ENCODE assay signal across 24 cellular contexts in the genomic region with DNA sequence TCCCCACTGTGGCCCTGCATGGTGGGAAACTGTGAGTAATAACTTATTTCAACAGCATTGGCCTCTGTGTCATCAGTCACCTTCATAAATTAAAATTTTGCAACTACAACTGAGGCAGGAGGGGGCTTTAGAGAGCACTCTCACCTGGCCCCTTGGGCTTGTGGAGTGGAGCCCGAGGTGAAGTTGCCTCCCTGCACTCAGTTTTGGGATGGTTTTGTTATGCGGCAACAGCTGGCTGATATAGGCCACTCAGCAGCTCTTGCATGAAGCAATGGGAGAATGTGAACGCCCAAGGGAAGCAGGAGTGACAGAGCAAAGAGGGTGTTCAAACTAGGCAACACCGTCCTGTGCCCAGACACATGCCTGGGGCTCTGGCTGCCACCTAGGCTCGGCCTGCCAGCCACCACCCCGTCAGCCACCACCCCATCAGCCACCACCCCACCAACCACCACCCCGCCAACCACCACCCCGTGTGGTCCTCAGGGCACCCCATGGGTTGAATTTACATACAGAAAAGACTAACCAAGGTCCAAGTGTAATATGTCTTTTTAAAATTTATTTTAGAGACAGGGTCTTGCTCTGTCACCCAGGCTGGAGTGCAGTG. TPM values are rescaled to one million over a fixed set of nuclear protein-coding genes. Genes with fewer than 3 reads are reported as not detected.
"Had no signal": no experiment of that assay in that cellular context is flagged by ENCODE, and none has a peak within 500 bp of the region (broad histone marks: within the 10 kb centered on the region; RNA-seq: fewer than 3 reads in every experiment).

No MANE protein-coding gene starts in this region.

- ATAC-seq: gastroesophageal sphincter; heart right ventricle; naive thymus-derived CD4-positive, alpha-beta T cell had no signal

- H3K27ac ChIP-seq: esophagus muscularis mucosa, gastroesophageal sphincter, heart right ventricle, suprapubic skin, transverse colon had no signal

- H3K36me3 ChIP-seq: heart right ventricle, transverse colon, uterus had no signal

- H3K36me3 Mint-ChIP-seq: activated naive CD8-positive, alpha-beta T cell treated with anti-CD3 and anti-CD28 coated beads for 36 hours; naive thymus-derived CD4-positive, alpha-beta T cell had no signal

- DNase-seq: activated CD4-positive, alpha-beta T cell treated with anti-CD3 and anti-CD28 coated beads, Interleukin-2, amount 50 U/mL, for 1 hour; activated CD4-positive, CD25-positive, alpha-beta regulatory T cell; activated gamma-delta T cell treated with Interleukin-2 at 50 U/mL for 16 hours; activated naive CD8-positive, alpha-beta T cell treated with anti-CD3 and anti-CD28 coated beads for 36 hours; amniotic stem cell; effector CD8-positive, alpha-beta T cell; heart right ventricle; mesenchymal stem cell; naive thymus-derived CD4-positive, alpha-beta T cell; retina; stimulated activated CD4-positive, alpha-beta T cell treated with anti-CD3 and anti-CD28 coated beads, Interleukin-2, amount 100 ng/mL, for 24 hours; transverse colon; uterus had no signal

- H3K9me3 ChIP-seq: esophagus muscularis mucosa, gastroesophageal sphincter, heart right ventricle, suprapubic skin, transverse colon, uterus had no signal

- H3K4me3 ChIP-seq: esophagus muscularis mucosa, gastroesophageal sphincter, heart right ventricle, suprapubic skin, transverse colon, uterus had no signal

- H3K27ac Mint-ChIP-seq: activated naive CD8-positive, alpha-beta T cell treated with anti-CD3 and anti-CD28 coated beads for 36 hours; dendritic cell treated with granulocyte-macrophage colony-stimulating factor and Interleukin-4, amounts not matched to agents 40 ng/mL and 50 ng/mL, for 4 days; stimulated activated naive CD8-positive, alpha-beta T cell treated with anti-CD3 and anti-CD28 coated beads, Interleukin-15, Interleukin-2, amounts not matched to agents 100 ng/mL and 50 ng/mL, for 24 hours had no signal

- H3K27me3 ChIP-seq: uterus had no signal

- H3K4me3 Mint-ChIP-seq: activated naive CD8-positive, alpha-beta T cell treated with anti-CD3 and anti-CD28 coated beads for 36 hours; dendritic cell treated with granulocyte-macrophage colony-stimulating factor and Interleukin-4, amounts not matched to agents 40 ng/mL and 50 ng/mL, for 4 days; stimulated activated naive CD8-positive, alpha-beta T cell treated with anti-CD3 and anti-CD28 coated beads, Interleukin-15, Interleukin-2, amounts not matched to agents 100 ng/mL and 50 ng/mL, for 24 hours had no signal

- H3K9me3 Mint-ChIP-seq: activated naive CD8-positive, alpha-beta T cell treated with anti-CD3 and anti-CD28 coated beads for 36 hours; dendritic cell treated with granulocyte-macrophage colony-stimulating factor and Interleukin-4, amounts not matched to agents 40 ng/mL and 50 ng/mL, for 4 days; naive thymus-derived CD4-positive, alpha-beta T cell; stimulated activated naive CD8-positive, alpha-beta T cell treated with anti-CD3 and anti-CD28 coated beads, Interleukin-15, Interleukin-2, amounts not matched to agents 100 ng/mL and 50 ng/mL, for 24 hours had no signal

RNA-seq across cellular contexts. Expression of gene GFRA4, which starts 4.3 kb away (rescaled TPM):
- total RNA-seq: activated CD8-positive, alpha-beta memory T cell treated with anti-CD3 and anti-CD28 coated beads for 36 hours; activated naive CD8-positive, alpha-beta T cell treated with anti-CD3 and anti-CD28 coated beads for 36 hours; chondrocyte; endothelial cell of umbilical vein; esophagus muscularis mucosa; gastroesophageal sphincter; heart right ventricle; lower leg skin; mucosa of gallbladder; naive thymus-derived CD4-positive, alpha-beta T cell; posterior vena cava; suprapubic skin; transverse colon; uterus had no signal

RNA-seq across cellular contexts. Expression of gene ADAM33, which starts 14.3 kb away (rescaled TPM):
- total RNA-seq: activated CD8-positive, alpha-beta memory T cell treated with anti-CD3 and anti-CD28 coated beads for 36 hours; activated naive CD8-positive, alpha-beta T cell treated with anti-CD3 and anti-CD28 coated beads for 36 hours had no signal

RNA-seq across cellular contexts. Expression of gene SIGLEC1, which starts 44.9 kb away (rescaled TPM):
- total RNA-seq: activated CD8-positive, alpha-beta memory T cell treated with anti-CD3 and anti-CD28 coated beads for 36 hours; activated naive CD8-positive, alpha-beta T cell treated with anti-CD3 and anti-CD28 coated beads for 36 hours; chondrocyte; endothelial cell of umbilical vein had no signal
